ENCODE assay signal across 26 cellular contexts in genomic region chr4:3423406-3423805, GRCh38. TPM values are rescaled to one million over a fixed set of nuclear protein-coding genes. Genes with fewer than 3 reads are reported as not detected.
DNase-seq lines count a peak whose midpoint lies in the region; ATAC-seq and TF ChIP-seq lines count a peak whose summit lies in the region.
"Had no signal": no experiment of that assay in that cellular context is flagged by ENCODE, and none has a peak within 500 bp of the region (broad histone marks: within the 10 kb centered on the region; RNA-seq: fewer than 3 reads in every experiment).

No MANE protein-coding gene starts in this region.

- no peak overlapping the region for H3K14ac ChIP-seq in neuronal stem cell (ENCODE audit: low read length)

- H3K27me3 ChIP-seq in right atrium auricular region (no peaks in the 10 kb centered on the region), neuronal stem cell (ENCODE audit: control insufficient read depth in 3 of 3, insufficient read depth in 3 of 3, low read depth in 1 of 3, low read length in 3 of 3) (no peaks in the 10 kb centered on the region)
- H3K27me3 ChIP-seq: BE2C, BLaER1 had no signal

- H3K9me3 ChIP-seq in right atrium auricular region (no peaks in the 10 kb centered on the region), T-helper 17 cell (ENCODE audit: control insufficient read depth, low read length, poor library complexity, severe bottlenecking) (no peaks in the 10 kb centered on the region), neuronal stem cell (replicated peaks in 1 of 2; ENCODE audit: control insufficient read depth in 2 of 2, insufficient read depth in 1 of 2, low read depth in 1 of 2, low read length in 2 of 2) (no peaks in the 10 kb centered on the region)
- H3K9me3 ChIP-seq: BE2C, BLaER1 had no signal

- intact Hi-C loops in left ventricle myocardium superior (cut with micrococcal nuclease) = no loop called here

- peak overlapping the region; percentile 37 for H3K27ac Mint-ChIP-seq in T-helper 17 cell
- H3K27ac Mint-ChIP-seq: CD4-positive, alpha-beta memory T cell; CD8-positive, alpha-beta memory T cell had no signal

- H3K4me3 Mint-ChIP-seq in T-helper 17 cell = no peak overlapping the region
- H3K4me3 Mint-ChIP-seq: CD14-positive monocyte; CD4-positive, alpha-beta memory T cell; CD4-positive, CD25-positive, alpha-beta regulatory T cell; CD8-positive, alpha-beta memory T cell had no signal

- H2BK5ac ChIP-seq in neuronal stem cell (ENCODE audit: low read length) = no peak overlapping the region

- H2AK5ac ChIP-seq in neuronal stem cell (ENCODE audit: low read depth, low read length) = peak overlapping the region; percentile 54

- no peak overlapping the region for H2AFZ ChIP-seq in neuronal stem cell (ENCODE audit: low read length)

- WGBS in neuronal stem cell (ENCODE audit: extremely low coverage in 2 of 2, insufficient read length in 2 of 2, insufficient replicate concordance in 1 of 2), 2 donors = no CpG with 5 or more reads among the region's 16 CpGs

- H3K18ac ChIP-seq in neuronal stem cell (ENCODE audit: low read length) = no peak overlapping the region

- H3K4me1 ChIP-seq in right atrium auricular region (no peaks in the 10 kb centered on the region), neuronal stem cell (ENCODE audit: control insufficient read depth in 2 of 2, insufficient read depth in 1 of 2, low read depth in 1 of 2, low read length in 2 of 2) (peaks cover 0 to 6% of the 10 kb centered on the region in 2 donors)
- H3K4me1 ChIP-seq: BE2C had no signal

- peaks cover 5% of the 10 kb centered on the region for H3K4me1 Mint-ChIP-seq in T-helper 17 cell
- H3K4me1 Mint-ChIP-seq: CD14-positive monocyte; CD4-positive, alpha-beta memory T cell; CD8-positive, alpha-beta memory T cell had no signal

- no peak overlapping the region for H3K4me2 ChIP-seq in neuronal stem cell (ENCODE audit: insufficient read depth, low read length, poor library complexity, severe bottlenecking)
- H3K4me2 ChIP-seq: BLaER1 had no signal

- no peak for TF ChIP-seq CTCF in right atrium auricular region (IDR thresholded peaks at IDR 0.05)

- no peaks in the 10 kb centered on the region for H3K27me3 Mint-ChIP-seq in T-helper 17 cell
- H3K27me3 Mint-ChIP-seq: CD4-positive, alpha-beta memory T cell; CD4-positive, CD25-positive, alpha-beta regulatory T cell; CD8-positive, alpha-beta memory T cell had no signal

- no peak overlapping the region for H4K8ac ChIP-seq in neuronal stem cell (ENCODE audit: low read depth, low read length)

- H2BK15ac ChIP-seq in neuronal stem cell (ENCODE audit: low read length) = no peak overlapping the region

- H3K36me3 ChIP-seq in right atrium auricular region (peaks cover 13% of the 10 kb centered on the region), neuronal stem cell (replicated peaks in 1 of 2; ENCODE audit: control insufficient read depth in 2 of 2, insufficient read depth in 2 of 2, low read length in 2 of 2) (peaks cover 15 to 64% of the 10 kb centered on the region in 2 donors)
- H3K36me3 ChIP-seq: BE2C had no signal

- DNase-seq in left ventricle myocardium superior = peak; percentile 4
- DNase-seq in right atrium auricular region (ENCODE audit: low spot score) = no peak
- no peak for DNase-seq in T-helper 17 cell
- DNase-seq in neuronal stem cell (ENCODE audit: low spot score) = no peak
- DNase-seq: 8988T; ACHN; BE2C; C1 segment of cervical spinal cord; CD4-positive, alpha-beta memory T cell; CD4-positive, CD25-positive, alpha-beta regulatory T cell; COR-L47; DMS 273 treated with DMSO at 0.1 percent for 48 hours; DMS153; DMS53; DND-41; EL; GDM1 had no signal

- H2BK12ac ChIP-seq in neuronal stem cell (ENCODE audit: low read length) = no peak overlapping the region

- peak overlapping the region; percentile 81 for H3K23ac ChIP-seq in neuronal stem cell (ENCODE audit: low read depth, low read length, poor library complexity)

- ATAC-seq in left ventricle myocardium superior = no peak
- no peak for ATAC-seq in T-helper 17 cell
- no peak for ATAC-seq in HG03139 (IDR thresholded peaks at IDR 0.05; ENCODE audit: unreplicated experiment)
- ATAC-seq: GM12878 had no signal

- peak overlapping the region; percentile 30 for H3K9ac ChIP-seq in neuronal stem cell (ENCODE audit: low read depth, low read length, poor library complexity)
- H3K9ac ChIP-seq: BLaER1 had no signal

- no peak overlapping the region for H4K91ac ChIP-seq in neuronal stem cell (ENCODE audit: low read depth, low read length, poor library complexity)

- H3K27ac ChIP-seq in right atrium auricular region = no peak overlapping the region
- no peak overlapping the region for H3K27ac ChIP-seq in neuronal stem cell (replicated peaks; ENCODE audit: low read length)
- H3K27ac ChIP-seq: BLaER1 had no signal

- no peak overlapping the region for H3K4me3 ChIP-seq in right atrium auricular region
- H3K4me3 ChIP-seq in neuronal stem cell (ENCODE audit: low read length in 2 of 2) = no peak overlapping the region
- H3K4me3 ChIP-seq: BLaER1, GM12878 had no signal

- H2BK120ac ChIP-seq in neuronal stem cell (ENCODE audit: low read depth, low read length) = no peak overlapping the region

- peaks cover 1% of the 10 kb centered on the region for H3K79me1 ChIP-seq in neuronal stem cell (ENCODE audit: low read depth, low read length)

- H3K36me3 Mint-ChIP-seq in T-helper 17 cell (ENCODE audit: low read depth) = no peaks in the 10 kb centered on the region
- H3K36me3 Mint-ChIP-seq: CD8-positive, alpha-beta memory T cell had no signal

- no peak overlapping the region for H3K4ac ChIP-seq in neuronal stem cell (ENCODE audit: low read length)

RNA-seq across cellular contexts. Expression of gene HGFAC, which starts 18.4 kb away (rescaled TPM):
- total RNA-seq in left ventricle myocardium superior = 0.67 TPM
- not detected for total RNA-seq in right atrium auricular region
- not detected for total RNA-seq in T-helper 17 cell
- polyA plus RNA-seq in neuronal stem cell (2013, experiment 1 of 2) = 0.59 TPM
- 0.61 TPM for polyA plus RNA-seq in neuronal stem cell (2013, experiment 2 of 2)
- total RNA-seq: CD4-positive, CD25-positive, alpha-beta regulatory T cell; CD8-positive, alpha-beta memory T cell; Daoy; G401 had no signal
- polyA plus RNA-seq: AG04450; CD14-positive monocyte; CD4-positive, alpha-beta memory T cell; CD8-positive, alpha-beta memory T cell; GM12878 had no signal

RNA-seq across cellular contexts. Expression of gene DOK7, which starts 39.7 kb away (rescaled TPM):
- total RNA-seq in left ventricle myocardium superior (35.5 TPM), right atrium auricular region (10 to 100 TPM; 31.0 to 68.9 TPM), T-helper 17 cell (not detected)
- 0.14 TPM for polyA plus RNA-seq in neuronal stem cell (2013, experiment 1 of 2)
- 0.11 TPM for polyA plus RNA-seq in neuronal stem cell (2013, experiment 2 of 2)
- total RNA-seq: A673; CD4-positive, alpha-beta memory T cell; CD4-positive, CD25-positive, alpha-beta regulatory T cell; CD8-positive, alpha-beta memory T cell; G401 had no signal
- polyA plus RNA-seq: AG04450; CD14-positive monocyte; CD8-positive, alpha-beta memory T cell had no signal

Comparison
In these comparisons a context has a peak if more than half of its experiments do, and no peak if none do; other contexts are left out.
1. RNA of gene DOK7, which starts 39.7 kb away (total RNA-seq): 31.0 to 68.9 TPM in right atrium auricular region and 35.5 TPM in left ventricle myocardium superior (single experiment); not detected in T-helper 17 cell; every median in the first group is over 10 times any median in the second.